Comparison of ENCODE assay signal across 8 cellular contexts in genomic region chr16:15874745-15875314, GRCh38. TPM values are rescaled to one million over a fixed set of nuclear protein-coding genes. Genes with fewer than 3 reads are reported as not detected.
A peak's percentile ranks its signal among the peaks of the same experiment; 100 is the strongest.
DNase-seq lines count a peak whose midpoint lies in the region; ATAC-seq, FAIRE-seq and TF ChIP-seq lines count a peak whose summit lies in the region.

No MANE protein-coding gene starts in this region.

- ATAC-seq in left colon (peak; percentile 94), HG03521 (IDR thresholded peaks at IDR 0.05; ENCODE audit: unreplicated experiment) (no peak), HG02798 (IDR thresholded peaks at IDR 0.05; ENCODE audit: poor library complexity, unreplicated experiment) (no peak)

- H3K36me3 ChIP-seq in bronchial epithelial cell (ENCODE audit: control insufficient read depth, insufficient read depth, low read length) (peaks cover 5% of the 10 kb centered on the region), thyroid gland (peaks cover 6 to 8% of the 10 kb centered on the region in 2 donors)

- whole genome bisulfite sequencing in thyroid gland, 2 donors, result 48 to 57% methylated on average over 7 of the region's 7 CpGs

- no peaks in the 10 kb centered on the region for H3K9me3 ChIP-seq in thyroid gland

- intact Hi-C loops in left colon (cut with DNase I, micrococcal nuclease) (loop anchor here in 1 of 2 donors (5.0 kb wide), 1 partner anchor 252 kb away; no protein-coding TSS in a partner anchor), thyroid gland (cut with DNase I) (loop anchor here (2.0 kb wide), 1 partner anchor 254 kb away; no protein-coding TSS in a partner anchor)

- peak; percentile 3 for DNase-seq in activated naive CD4-positive, alpha-beta T cell treated with Interleukin-2 at 50 U/mL for 16 hours
- no peak for DNase-seq in activated naive CD4-positive, alpha-beta T cell treated with anti-CD3 and anti-CD28 coated beads, Interleukin-2, amount 50 U/mL, for 16 hours
- DNase-seq in NCI-H2171 (lab: John Stamatoyannopoulos, UW) (peak; percentile 27), bronchial epithelial cell (ENCODE audit: low read depth) (peak; percentile 67), left colon (peak; percentile 39 to 65), thyroid gland (peak; percentile 62 to 64)

- no peak for TF ChIP-seq POLR2A in thyroid gland (IDR thresholded peaks at IDR 0.05)

- H3K4me3 ChIP-seq in bronchial epithelial cell (ENCODE audit: low read depth, low read length) (no peak overlapping the region), thyroid gland (replicated peaks in 1 of 3) (no peak overlapping the region)

- TF ChIP-seq CTCF in bronchial epithelial cell (IDR thresholded peaks at IDR 0.05; ENCODE audit: insufficient read depth, low read length, severe bottlenecking), result peak; percentile 84
- TF ChIP-seq CTCF in thyroid gland (IDR thresholded peaks at IDR 0.05), result peak; percentile 34 to 75 (median 69)

- FAIRE-seq in bronchial epithelial cell (lab: Jason Lieb, UNC), result peak; percentile 18

- peak overlapping the region; percentile 10 to 61 (median 51) for H3K27ac ChIP-seq in thyroid gland

- no peaks in the 10 kb centered on the region for H3K27me3 ChIP-seq in bronchial epithelial cell (ENCODE audit: control insufficient read depth, insufficient read depth, low read length)
- no peaks in the 10 kb centered on the region for H3K27me3 ChIP-seq in thyroid gland

- peaks cover 9 to 10% of the 10 kb centered on the region in 2 donors for H3K4me1 ChIP-seq in thyroid gland

RNA-seq across cellular contexts. Expression of gene CEP20, which starts 13.6 kb away (rescaled TPM):
- total RNA-seq in bronchial epithelial cell, result 46.6 and 56.7 TPM in 2 replicates
- total RNA-seq in left colon, result 10 to 100 TPM; 18.9 to 22.6 TPM
- total RNA-seq in thyroid gland, result 10 to 100 TPM; 46.2 to 64.4 (median 53.6) TPM

RNA-seq across cellular contexts. Expression of gene MYH11, which starts 18.0 kb away (rescaled TPM):
- total RNA-seq in bronchial epithelial cell, result under 0.01 TPM in 1 of 2 replicates, not detected in the other
- total RNA-seq in left colon, result 100 to 1,000 TPM in 1 of 2 donors, 10 to 100 TPM in 1; 39.1 to 579 TPM
- total RNA-seq in thyroid gland, result 10 to 100 TPM; 19.5 to 63.2 (median 24.6) TPM

Comparison
In these comparisons a context has a peak if more than half of its experiments do, and no peak if none do; other contexts are left out.
1. RNA of gene MYH11, which starts 18.0 kb away (total RNA-seq): 39.1 to 579 TPM in left colon and 19.5 to 63.2 TPM in thyroid gland; under 0.01 TPM in bronchial epithelial cell; every median in the first group is over 10 times any median in the second.